ENCODE assay signal across 1 cellular context in the genomic region with DNA sequence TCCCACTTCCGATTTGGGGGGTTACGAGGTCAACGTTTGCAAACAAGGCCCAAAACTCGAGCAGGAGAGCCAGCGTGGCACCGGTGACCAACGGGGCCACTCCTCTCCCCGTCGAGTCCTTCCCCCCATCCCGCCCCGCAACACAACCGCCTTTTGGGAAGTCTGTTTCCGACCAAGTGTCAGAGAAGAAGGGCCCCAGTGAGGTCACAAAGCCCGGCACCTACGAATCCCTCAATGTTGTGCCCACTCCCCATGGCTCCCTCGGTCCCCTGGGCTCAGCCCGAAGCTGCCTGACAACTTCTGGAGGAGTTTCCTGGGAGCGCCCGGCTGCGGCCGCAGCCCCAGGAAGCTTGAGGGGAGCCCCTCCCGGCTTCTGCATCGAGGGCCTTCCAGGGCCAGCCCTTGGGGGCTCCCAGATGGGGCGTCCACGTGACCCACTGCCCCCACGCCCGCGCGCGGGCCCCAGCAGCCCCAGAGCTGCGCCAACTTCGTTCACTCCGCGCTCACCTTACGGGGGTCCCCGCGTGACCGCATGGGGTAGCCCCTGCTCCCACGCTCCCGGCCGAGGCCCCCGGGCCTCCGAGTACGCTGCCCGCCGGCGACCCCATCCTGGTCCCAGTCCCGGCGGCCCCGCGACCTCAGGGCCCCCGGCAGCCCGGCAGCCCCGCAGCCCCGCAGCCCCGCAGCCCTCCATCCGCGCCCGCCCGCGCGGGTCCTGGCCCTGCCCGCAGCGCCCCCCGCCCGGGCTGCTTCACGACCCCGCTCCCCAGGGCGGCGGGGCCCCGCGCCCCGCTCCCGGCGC.
TF ChIP-seq lines count a peak whose summit lies in the region.

No MANE protein-coding gene starts in this region.

TF ChIP-seq in K562, 482 proteins besides CTCF, POLR2A, EP300 and RAD21 (continued from another document):
- TF ChIP-seq, protein P1, sequence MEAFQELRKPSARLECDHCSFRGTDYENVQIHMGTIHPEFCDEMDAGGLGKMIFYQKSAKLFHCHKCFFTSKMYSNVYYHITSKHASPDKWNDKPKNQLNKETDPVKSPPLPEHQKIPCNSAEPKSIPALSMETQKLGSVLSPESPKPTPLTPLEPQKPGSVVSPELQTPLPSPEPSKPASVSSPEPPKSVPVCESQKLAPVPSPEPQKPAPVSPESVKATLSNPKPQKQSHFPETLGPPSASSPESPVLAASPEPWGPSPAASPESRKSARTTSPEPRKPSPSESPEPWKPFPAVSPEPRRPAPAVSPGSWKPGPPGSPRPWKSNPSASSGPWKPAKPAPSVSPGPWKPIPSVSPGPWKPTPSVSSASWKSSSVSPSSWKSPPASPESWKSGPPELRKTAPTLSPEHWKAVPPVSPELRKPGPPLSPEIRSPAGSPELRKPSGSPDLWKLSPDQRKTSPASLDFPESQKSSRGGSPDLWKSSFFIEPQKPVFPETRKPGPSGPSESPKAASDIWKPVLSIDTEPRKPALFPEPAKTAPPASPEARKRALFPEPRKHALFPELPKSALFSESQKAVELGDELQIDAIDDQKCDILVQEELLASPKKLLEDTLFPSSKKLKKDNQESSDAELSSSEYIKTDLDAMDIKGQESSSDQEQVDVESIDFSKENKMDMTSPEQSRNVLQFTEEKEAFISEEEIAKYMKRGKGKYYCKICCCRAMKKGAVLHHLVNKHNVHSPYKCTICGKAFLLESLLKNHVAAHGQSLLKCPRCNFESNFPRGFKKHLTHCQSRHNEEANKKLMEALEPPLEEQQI (IDR thresholded peaks at IDR 0.05) = no peak
- TF ChIP-seq RBM17 (IDR thresholded peaks at IDR 0.05; ENCODE audit: borderline replicate concordance, low read depth, low read length) (no peak), ZNF184 (CRISPR knock-in tag; IDR thresholded peaks at IDR 0.05) (no peak), ARID1B (IDR thresholded peaks at IDR 0.05) (no peak), TAF1 (IDR thresholded peaks at IDR 0.05; ENCODE audit: control insufficient read depth, extremely low read depth, insufficient read depth, low read length, severe bottlenecking) (no peak), ZNF143 (CRISPR knock-in tag; IDR thresholded peaks at IDR 0.05) (no peak), ZNF785 (CRISPR knock-in tag; IDR thresholded peaks at IDR 0.05) (no peak)
- TF ChIP-seq, protein P2, sequence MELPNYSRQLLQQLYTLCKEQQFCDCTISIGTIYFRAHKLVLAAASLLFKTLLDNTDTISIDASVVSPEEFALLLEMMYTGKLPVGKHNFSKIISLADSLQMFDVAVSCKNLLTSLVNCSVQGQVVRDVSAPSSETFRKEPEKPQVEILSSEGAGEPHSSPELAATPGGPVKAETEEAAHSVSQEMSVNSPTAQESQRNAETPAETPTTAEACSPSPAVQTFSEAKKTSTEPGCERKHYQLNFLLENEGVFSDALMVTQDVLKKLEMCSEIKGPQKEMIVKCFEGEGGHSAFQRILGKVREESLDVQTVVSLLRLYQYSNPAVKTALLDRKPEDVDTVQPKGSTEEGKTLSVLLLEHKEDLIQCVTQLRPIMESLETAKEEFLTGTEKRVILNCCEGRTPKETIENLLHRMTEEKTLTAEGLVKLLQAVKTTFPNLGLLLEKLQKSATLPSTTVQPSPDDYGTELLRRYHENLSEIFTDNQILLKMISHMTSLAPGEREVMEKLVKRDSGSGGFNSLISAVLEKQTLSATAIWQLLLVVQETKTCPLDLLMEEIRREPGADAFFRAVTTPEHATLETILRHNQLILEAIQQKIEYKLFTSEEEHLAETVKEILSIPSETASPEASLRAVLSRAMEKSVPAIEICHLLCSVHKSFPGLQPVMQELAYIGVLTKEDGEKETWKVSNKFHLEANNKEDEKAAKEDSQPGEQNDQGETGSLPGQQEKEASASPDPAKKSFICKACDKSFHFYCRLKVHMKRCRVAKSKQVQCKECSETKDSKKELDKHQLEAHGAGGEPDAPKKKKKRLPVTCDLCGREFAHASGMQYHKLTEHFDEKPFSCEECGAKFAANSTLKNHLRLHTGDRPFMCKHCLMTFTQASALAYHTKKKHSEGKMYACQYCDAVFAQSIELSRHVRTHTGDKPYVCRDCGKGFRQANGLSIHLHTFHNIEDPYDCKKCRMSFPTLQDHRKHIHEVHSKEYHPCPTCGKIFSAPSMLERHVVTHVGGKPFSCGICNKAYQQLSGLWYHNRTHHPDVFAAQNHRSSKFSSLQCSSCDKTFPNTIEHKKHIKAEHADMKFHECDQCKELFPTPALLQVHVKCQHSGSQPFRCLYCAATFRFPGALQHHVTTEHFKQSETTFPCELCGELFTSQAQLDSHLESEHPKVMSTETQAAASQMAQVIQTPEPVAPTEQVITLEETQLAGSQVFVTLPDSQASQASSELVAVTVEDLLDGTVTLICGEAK (IDR thresholded peaks at IDR 0.05) = no peak
- TF ChIP-seq, protein P2 (CRISPR knock-in tag; IDR thresholded peaks at IDR 0.05) = no peak
- TF ChIP-seq, protein P3, sequence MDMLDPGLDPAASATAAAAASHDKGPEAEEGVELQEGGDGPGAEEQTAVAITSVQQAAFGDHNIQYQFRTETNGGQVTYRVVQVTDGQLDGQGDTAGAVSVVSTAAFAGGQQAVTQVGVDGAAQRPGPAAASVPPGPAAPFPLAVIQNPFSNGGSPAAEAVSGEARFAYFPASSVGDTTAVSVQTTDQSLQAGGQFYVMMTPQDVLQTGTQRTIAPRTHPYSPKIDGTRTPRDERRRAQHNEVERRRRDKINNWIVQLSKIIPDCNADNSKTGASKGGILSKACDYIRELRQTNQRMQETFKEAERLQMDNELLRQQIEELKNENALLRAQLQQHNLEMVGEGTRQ (CRISPR knock-in tag; IDR thresholded peaks at IDR 0.05) = peak; percentile 67
